8 cellular contexts compared by ENCODE assay signal in genomic region chr19:45882652-45883585, GRCh38. TPM values are rescaled to one million over a fixed set of nuclear protein-coding genes. Genes with fewer than 3 reads are reported as not detected.
DNase-seq lines count a peak whose midpoint lies in the region; ATAC-seq and TF ChIP-seq lines count a peak whose summit lies in the region.

No MANE protein-coding gene starts in this region.

- H3K4me1 ChIP-seq in HUES6 (ENCODE audit: control insufficient read depth, insufficient read depth, low read length), result peaks cover 37% of the 10 kb centered on the region

- H3K4me3 Mint-ChIP-seq in neural crest cell, result peak overlapping the region; percentile 86
- H3K4me3 Mint-ChIP-seq in stimulated activated naive CD8-positive, alpha-beta T cell treated with anti-CD3 and anti-CD28 coated beads, Interleukin-15, Interleukin-2, amounts not matched to agents 100 ng/mL and 50 ng/mL, for 24 hours, result peak overlapping the region; percentile 81

- no peaks in the 10 kb centered on the region for H3K9me3 Mint-ChIP-seq in neural crest cell
- no peaks in the 10 kb centered on the region for H3K9me3 Mint-ChIP-seq in stimulated activated naive CD8-positive, alpha-beta T cell treated with anti-CD3 and anti-CD28 coated beads, Interleukin-15, Interleukin-2, amounts not matched to agents 100 ng/mL and 50 ng/mL, for 24 hours

- DNase-seq in GF-D8 (lab: John Stamatoyannopoulos, UW), result peak; percentile 43
- peak; percentile 81 for DNase-seq in RWPE1 (ENCODE audit: low spot score)
- DNase-seq in activated T-helper 9 cell treated with anti-CD3 and anti-CD28 coated beads, Interleukin-2, amount 50 U/mL, for 16 hours (ENCODE audit: low read depth), result peak; percentile 77
- DNase-seq in fibroblast of villous mesenchyme (ENCODE audit: low read depth), result peak; percentile 85
- DNase-seq in neural crest cell (ENCODE audit: low read depth, low spot score), result peak; percentile 93

- peaks cover 40% of the 10 kb centered on the region for H3K4me1 Mint-ChIP-seq in neural crest cell
- H3K4me1 Mint-ChIP-seq in stimulated activated naive CD8-positive, alpha-beta T cell treated with anti-CD3 and anti-CD28 coated beads, Interleukin-15, Interleukin-2, amounts not matched to agents 100 ng/mL and 50 ng/mL, for 24 hours (ENCODE audit: low read depth), result peaks cover 37% of the 10 kb centered on the region

- H3K27ac Mint-ChIP-seq in neural crest cell (ENCODE audit: unreplicated experiment), result no peak overlapping the region
- H3K27ac Mint-ChIP-seq in stimulated activated naive CD8-positive, alpha-beta T cell treated with anti-CD3 and anti-CD28 coated beads, Interleukin-15, Interleukin-2, amounts not matched to agents 100 ng/mL and 50 ng/mL, for 24 hours, result peak overlapping the region; percentile 78

- H3K27ac ChIP-seq in HUES6 (ENCODE audit: low read depth, low read length) (peak overlapping the region; percentile 82; the same call in 1 of the 2 replicates), RWPE1 (no peak overlapping the region)

- ATAC-seq in HG03457 (IDR thresholded peaks at IDR 0.05; ENCODE audit: unreplicated experiment), result no peak

- H3K36me3 Mint-ChIP-seq in neural crest cell (ENCODE audit: low read depth), result peaks cover 3% of the 10 kb centered on the region
- H3K36me3 Mint-ChIP-seq in stimulated activated naive CD8-positive, alpha-beta T cell treated with anti-CD3 and anti-CD28 coated beads, Interleukin-15, Interleukin-2, amounts not matched to agents 100 ng/mL and 50 ng/mL, for 24 hours (ENCODE audit: low read depth), result no peaks in the 10 kb centered on the region

- POLR2A ChIA-PET in RWPE1 (lab: Yijun Ruan, JAX; ENCODE audit: low non-redundant PET), result interaction anchor here (0.9 kb wide), 1 partner anchor 115 kb away, joined by 4 read pairs; no protein-coding TSS in a partner anchor

- no peaks in the 10 kb centered on the region for H3K9me3 ChIP-seq in HUES6 (ENCODE audit: control insufficient read depth, insufficient read depth, low read depth, low read length)

- H3K27me3 Mint-ChIP-seq in neural crest cell (ENCODE audit: low read depth), result peaks cover 9% of the 10 kb centered on the region
- peaks cover 2% of the 10 kb centered on the region for H3K27me3 Mint-ChIP-seq in stimulated activated naive CD8-positive, alpha-beta T cell treated with anti-CD3 and anti-CD28 coated beads, Interleukin-15, Interleukin-2, amounts not matched to agents 100 ng/mL and 50 ng/mL, for 24 hours

- no peaks in the 10 kb centered on the region for H3K36me3 ChIP-seq in HUES6 (ENCODE audit: control insufficient read depth, insufficient read depth, low read length)

- TF ChIP-seq CTCF in RWPE1 (conservative IDR thresholded peaks at IDR 0.05; ENCODE audit: low read depth) (peak; percentile 97), fibroblast of villous mesenchyme (IDR thresholded peaks at IDR 0.05; ENCODE audit: insufficient read depth, low read depth, low read length) (peak; percentile 98), neural crest cell (conservative IDR thresholded peaks at IDR 0.05) (peak; percentile 95)

- H3K9ac ChIP-seq in HUES6 (ENCODE audit: low read length), result peak overlapping the region; percentile 70

- peak overlapping the region; percentile 64 for H3K4me3 ChIP-seq in HUES6 (ENCODE audit: low read depth, low read length)
- peak overlapping the region; percentile 12 for H3K4me3 ChIP-seq in fibroblast of villous mesenchyme (ENCODE audit: low read depth, low read length)

- CTCF ChIA-PET in RWPE1 (lab: Yijun Ruan, JAX), result interaction anchor here (0.6 to 1.2 kb wide), 9 partner anchors 9 to 194 kb away, joined by 3 to 7 read pairs (median 4); partner anchors contain the start of gene FOXA3

- no peaks in the 10 kb centered on the region for H3K27me3 ChIP-seq in HUES6 (ENCODE audit: control insufficient read depth, insufficient read depth, low read length)

RNA-seq across cellular contexts. Expression of gene IRF2BP1, which starts 3.0 kb away (rescaled TPM):
- 26.3 and 30.9 TPM in 2 replicates for total RNA-seq in fibroblast of villous mesenchyme
- 28.6 and 33.1 TPM in 2 replicates for total RNA-seq in neural crest cell

RNA-seq across cellular contexts. Expression of gene FOXA3, which starts 18.8 kb away (rescaled TPM):
- total RNA-seq in fibroblast of villous mesenchyme (not detected in 2 replicates), neural crest cell (not detected in 2 replicates)

RNA-seq across cellular contexts. Expression of gene MYPOP, which starts 19.5 kb away (rescaled TPM):
- total RNA-seq in fibroblast of villous mesenchyme, result 2.6 TPM in 2 replicates
- 9.1 and 9.6 TPM in 2 replicates for total RNA-seq in neural crest cell

RNA-seq across cellular contexts. Expression of gene SYMPK, which starts 20.0 kb away (rescaled TPM):
- 37.1 and 38.7 TPM in 2 replicates for total RNA-seq in fibroblast of villous mesenchyme
- 105 and 115 TPM in 2 replicates for total RNA-seq in neural crest cell

RNA-seq across cellular contexts. Expression of gene NANOS2, which starts 31.7 kb away (rescaled TPM):
- not detected in 2 replicates for total RNA-seq in fibroblast of villous mesenchyme
- total RNA-seq in neural crest cell, result not detected in 2 replicates

Comparison
In these comparisons a context has a peak if more than half of its experiments do, and no peak if none do; other contexts are left out.
1. DNase-seq: peak in every context shown above with its lines; median percentile 93 in neural crest cell; 85 in fibroblast of villous mesenchyme; 81 in RWPE1; 77 in activated T-helper 9 cell treated with anti-CD3 and anti-CD28 coated beads, Interleukin-2, amount 50 U/mL, for 16 hours; 43 in GF-D8.